In genomic region chr10:102713483-102713813, GRCh38 we compare ENCODE assay signal across 8 cellular contexts. TPM values are rescaled to one million over a fixed set of nuclear protein-coding genes. Genes with fewer than 3 reads are reported as not detected.
DNase-seq lines count a peak whose midpoint lies in the region; ATAC-seq and FAIRE-seq lines count a peak whose summit lies in the region.

No MANE protein-coding gene starts in this region.

- CTCF ChIA-PET in activated naive CD4-positive, alpha-beta T cell treated with anti-CD3 and anti-CD28 coated beads, Interleukin-2, amount 10 ng/mL, durations not matched to agents 7 days and 5 days (lab: Charles Lee): interaction anchor here (0.7 to 4.0 kb wide), 15 partner anchors 10 to 210 kb away, joined by 3 to 17 read pairs (median 5); partner anchors contain the start of genes ACTR1A, SUFU, TRIM8 and WBP1L

- no peaks in the 10 kb centered on the region for H3K36me3 ChIP-seq in small intestine (ENCODE audit: control insufficient read depth in 2 of 2, insufficient read depth in 2 of 2, low read length in 2 of 2)

- H3K9me3 Mint-ChIP-seq in activated naive CD4-positive, alpha-beta T cell treated with anti-CD3 and anti-CD28 coated beads, Interleukin-2, amount 10 ng/mL, durations not matched to agents 7 days and 5 days: no peaks in the 10 kb centered on the region
- H3K9me3 Mint-ChIP-seq in activated naive CD4-positive, alpha-beta T cell treated with anti-CD3 and anti-CD28 coated beads, Interleukin-2, amount 50 U/mL, for 24 hours: no peaks in the 10 kb centered on the region

- H3K27me3 Mint-ChIP-seq in activated naive CD4-positive, alpha-beta T cell treated with anti-CD3 and anti-CD28 coated beads, Interleukin-2, amount 10 ng/mL, durations not matched to agents 7 days and 5 days: no peaks in the 10 kb centered on the region
- H3K27me3 Mint-ChIP-seq in activated naive CD4-positive, alpha-beta T cell treated with anti-CD3 and anti-CD28 coated beads, Interleukin-2, amount 50 U/mL, for 24 hours: no peaks in the 10 kb centered on the region

- intact Hi-C loops in right cardiac atrium (cut with DNase I): loop anchor here in 2 of 4 donors (5.0 kb wide), 2 partner anchors 41 to 66 kb away; no protein-coding TSS in a partner anchor

- no peak for FAIRE-seq in small intestine (lab: Jason Lieb, UNC)

- peak overlapping the region; percentile 75 for H3K4me3 Mint-ChIP-seq in activated naive CD4-positive, alpha-beta T cell treated with anti-CD3 and anti-CD28 coated beads, Interleukin-2, amount 10 ng/mL, durations not matched to agents 7 days and 5 days
- H3K4me3 Mint-ChIP-seq in activated naive CD4-positive, alpha-beta T cell treated with anti-CD3 and anti-CD28 coated beads, Interleukin-2, amount 50 U/mL, for 24 hours: peak overlapping the region; percentile 93

- H3K4me1 Mint-ChIP-seq in activated naive CD4-positive, alpha-beta T cell treated with anti-CD3 and anti-CD28 coated beads, Interleukin-2, amount 10 ng/mL, durations not matched to agents 7 days and 5 days: peaks cover 42% of the 10 kb centered on the region
- H3K4me1 Mint-ChIP-seq in activated naive CD4-positive, alpha-beta T cell treated with anti-CD3 and anti-CD28 coated beads, Interleukin-2, amount 50 U/mL, for 24 hours: peaks cover 43% of the 10 kb centered on the region

- H3K27me3 ChIP-seq in right cardiac atrium (ENCODE audit: control insufficient read depth, insufficient read depth) (no peaks in the 10 kb centered on the region), small intestine (ENCODE audit: control insufficient read depth in 2 of 2, insufficient read depth in 2 of 2, low read length in 2 of 2) (no peaks in the 10 kb centered on the region)

- H3K36me3 Mint-ChIP-seq in activated naive CD4-positive, alpha-beta T cell treated with anti-CD3 and anti-CD28 coated beads, Interleukin-2, amount 10 ng/mL, durations not matched to agents 7 days and 5 days: peaks cover 10% of the 10 kb centered on the region
- H3K36me3 Mint-ChIP-seq in activated naive CD4-positive, alpha-beta T cell treated with anti-CD3 and anti-CD28 coated beads, Interleukin-2, amount 50 U/mL, for 24 hours: peaks cover 7% of the 10 kb centered on the region

- DNase-seq in activated naive CD4-positive, alpha-beta T cell treated with anti-CD3 and anti-CD28 coated beads, Interleukin-2, amount 10 ng/mL, durations not matched to agents 7 days and 5 days: no peak
- no peak for DNase-seq in activated naive CD4-positive, alpha-beta T cell treated with Interleukin-2 at 50 U/mL for 16 hours
- no peak for DNase-seq in right cardiac atrium
- no peak for DNase-seq in small intestine
- no peak for DNase-seq in NCI-H2171 (lab: John Stamatoyannopoulos, UW)
- DNase-seq in hepatic stellate cell (ENCODE audit: low spot score): no peak

- WGBS in right cardiac atrium: under 1% methylated on average over 16 of the region's 16 CpGs
- 0% methylated on average over 14 to 16 of the region's 16 CpGs for WGBS in small intestine, 3 donors

- ATAC-seq in HG03354 (IDR thresholded peaks at IDR 0.05; ENCODE audit: poor library complexity, severe bottlenecking, unreplicated experiment) (peak; percentile 57), right cardiac atrium (peak; percentile 39 to 67)

- H3K9me3 ChIP-seq in right cardiac atrium (ENCODE audit: control insufficient read depth, low read length) (no peaks in the 10 kb centered on the region), small intestine (ENCODE audit: control insufficient read depth, low read depth) (no peaks in the 10 kb centered on the region)

- peak overlapping the region; percentile 85 for H3K27ac Mint-ChIP-seq in activated naive CD4-positive, alpha-beta T cell treated with anti-CD3 and anti-CD28 coated beads, Interleukin-2, amount 10 ng/mL, durations not matched to agents 7 days and 5 days
- peak overlapping the region; percentile 93 for H3K27ac Mint-ChIP-seq in activated naive CD4-positive, alpha-beta T cell treated with anti-CD3 and anti-CD28 coated beads, Interleukin-2, amount 50 U/mL, for 24 hours

- H3K27ac ChIP-seq in right cardiac atrium (ENCODE audit: low read length) (peak overlapping the region; percentile 86), small intestine (ENCODE audit: low read depth in 1 of 2, low read length in 1 of 2) (peak overlapping the region; percentile 46 to 89)

- peak overlapping the region; percentile 82 for H3K4me3 ChIP-seq in right cardiac atrium (ENCODE audit: low read length)
- peak overlapping the region; percentile 77 to 90 for H3K4me3 ChIP-seq in small intestine (ENCODE audit: low read depth in 1 of 2, low read length in 2 of 2)

- peaks cover under 1% of the 10 kb centered on the region for H3K4me1 ChIP-seq in right cardiac atrium (ENCODE audit: control insufficient read depth, insufficient read depth, low read length)
- H3K4me1 ChIP-seq in small intestine (ENCODE audit: control insufficient read depth in 2 of 2, insufficient read depth in 1 of 2, low read depth in 1 of 2, low read length in 1 of 2): no peaks in the 10 kb centered on the region

RNA-seq across cellular contexts. Expression of gene ARL3, which starts 0.7 kb away (rescaled TPM):
- 10 to 100 TPM; 13.0 to 18.3 (median 14.9) TPM for total RNA-seq in right cardiac atrium
- polyA plus RNA-seq in right cardiac atrium (16.3 TPM), small intestine (1 to 10 TPM; 3.4 to 8.3 (median 4.9) TPM)

RNA-seq across cellular contexts. Expression of gene SFXN2, which starts 1.0 kb away (rescaled TPM):
- 1 to 10 TPM; 1.8 to 4.8 (median 2.4) TPM for total RNA-seq in right cardiac atrium
- 1.8 TPM for polyA plus RNA-seq in right cardiac atrium
- 10 to 100 TPM in 1 of 3 donors, 1 to 10 TPM in 2; 2.0 to 16.9 (median 4.9) TPM for polyA plus RNA-seq in small intestine

RNA-seq across cellular contexts. Expression of gene WBP1L, which starts 30.3 kb away (rescaled TPM):
- total RNA-seq in right cardiac atrium: 10 to 100 TPM; 35.2 to 50.5 (median 37.8) TPM
- polyA plus RNA-seq in right cardiac atrium (19.1 TPM), small intestine (10 to 100 TPM; 15.2 to 29.9 (median 16.8) TPM)
